In the genomic region with DNA sequence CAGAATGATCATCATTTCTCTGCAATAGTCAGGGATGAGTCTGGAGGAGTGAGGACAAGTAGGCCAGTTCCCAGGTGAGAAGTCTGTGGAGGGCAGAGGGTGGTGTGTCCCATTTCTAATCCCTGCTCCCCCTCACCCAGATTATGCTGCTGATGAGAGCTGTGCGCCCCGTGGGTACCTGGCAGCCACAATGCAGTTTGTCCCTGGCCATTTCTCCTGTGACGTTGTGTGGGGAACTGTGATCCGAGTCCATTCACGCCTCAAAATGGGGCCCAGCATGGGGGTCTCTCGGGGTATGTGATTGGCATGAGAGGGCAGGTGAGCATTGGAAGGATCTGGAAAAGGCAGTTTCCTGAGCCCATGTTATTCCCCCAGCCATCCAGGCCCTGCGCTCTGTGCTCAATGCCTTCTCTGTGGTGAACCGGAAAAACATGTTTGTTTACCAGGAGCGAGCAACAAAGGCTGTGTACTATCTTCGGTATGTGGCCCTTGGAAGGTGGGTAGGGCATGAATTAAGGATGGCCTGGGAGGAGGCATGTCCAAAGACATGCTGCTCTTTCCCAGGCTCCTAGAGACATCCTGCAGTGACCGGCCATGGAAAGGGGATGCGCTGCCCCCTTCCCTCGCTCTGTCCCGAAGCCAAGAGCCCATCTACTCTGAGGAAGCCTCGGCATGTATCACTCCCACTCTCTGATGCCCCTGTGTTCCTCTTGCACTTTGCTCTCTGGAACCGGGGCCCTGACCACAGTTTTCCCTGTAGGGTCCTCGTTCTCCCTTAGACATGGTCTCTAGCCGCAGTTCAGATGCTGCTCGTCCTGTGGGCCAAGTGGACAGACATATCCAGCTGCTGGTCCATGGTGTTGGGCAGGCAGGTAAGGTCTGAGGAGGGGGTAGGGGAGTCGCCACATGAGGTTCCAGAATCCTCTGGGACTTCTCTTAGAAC, we compare ENCODE assay signal across 26 cellular contexts. TPM values are rescaled to one million over a fixed set of nuclear protein-coding genes. Genes with fewer than 3 reads are reported as not detected.
DNase-seq lines count a peak whose midpoint lies in the region; TF ChIP-seq lines count a peak whose summit lies in the region.
"Had no signal": no experiment of that assay in that cellular context is flagged by ENCODE, and none has a peak within 500 bp of the region (broad histone marks: within the 10 kb centered on the region; RNA-seq: fewer than 3 reads in every experiment).

No MANE protein-coding gene starts in this region.

- no peak overlapping the region for H2AK5ac ChIP-seq in neuronal stem cell (ENCODE audit: low read depth, low read length)

- no peaks in the 10 kb centered on the region for H3K27me3 Mint-ChIP-seq in type B pancreatic cell
- H3K27me3 Mint-ChIP-seq: activated CD8-positive, alpha-beta T cell treated with anti-CD3 and anti-CD28 coated beads for 36 hours; activated naive CD4-positive, alpha-beta T cell treated with anti-CD3 and anti-CD28 coated beads, Interleukin-2, amount 50 U/mL, for 24 hours; stimulated activated naive CD8-positive, alpha-beta T cell treated with anti-CD3 and anti-CD28 coated beads, Interleukin-15, amount 100 ng/mL, for 72 hours had no signal

- H3K79me1 ChIP-seq in neuronal stem cell (ENCODE audit: low read depth, low read length): no peaks in the 10 kb centered on the region

- H2BK15ac ChIP-seq in neuronal stem cell (ENCODE audit: low read length): no peak overlapping the region

- H3K27ac ChIP-seq in coronary artery (no peak overlapping the region), neuronal stem cell (replicated peaks; ENCODE audit: low read length) (no peak overlapping the region)
- H3K27ac ChIP-seq: BLaER1 treated with 17β-estradiol and CSF1 and Interleukin-3, amounts not matched to agents 10 nM and 100 nM; SK-N-MC; VCaP had no signal

- H4K8ac ChIP-seq in neuronal stem cell (ENCODE audit: low read depth, low read length): no peak overlapping the region

- no peak overlapping the region for H3K9ac ChIP-seq in neuronal stem cell (ENCODE audit: low read depth, low read length, poor library complexity)
- H3K9ac ChIP-seq: BLaER1 treated with 17β-estradiol and CSF1 and Interleukin-3, amounts not matched to agents 10 nM and 100 nM had no signal

- no peak overlapping the region for H3K14ac ChIP-seq in neuronal stem cell (ENCODE audit: low read length)

- TF ChIP-seq CTCF in coronary artery (IDR thresholded peaks at IDR 0.05) (no peak), type B pancreatic cell (conservative IDR thresholded peaks at IDR 0.05) (no peak)

- H3K18ac ChIP-seq in neuronal stem cell (ENCODE audit: low read length): no peak overlapping the region

- no peaks in the 10 kb centered on the region for H3K9me3 ChIP-seq in neuronal stem cell (replicated peaks in 1 of 2; ENCODE audit: control insufficient read depth in 2 of 2, insufficient read depth in 1 of 2, low read depth in 1 of 2, low read length in 2 of 2)
- H3K9me3 ChIP-seq: BLaER1 treated with 17β-estradiol and CSF1 and Interleukin-3, amounts not matched to agents 10 nM and 100 nM; HAP-1 had no signal

- H3K4me2 ChIP-seq in neuronal stem cell (ENCODE audit: insufficient read depth, low read length, poor library complexity, severe bottlenecking): no peak overlapping the region
- H3K4me2 ChIP-seq: BLaER1 treated with 17β-estradiol and CSF1 and Interleukin-3, amounts not matched to agents 10 nM and 100 nM had no signal

- H3K27ac Mint-ChIP-seq in type B pancreatic cell: peak overlapping the region; percentile 92
- H3K27ac Mint-ChIP-seq: activated CD8-positive, alpha-beta T cell treated with anti-CD3 and anti-CD28 coated beads for 36 hours; activated naive CD4-positive, alpha-beta T cell treated with anti-CD3 and anti-CD28 coated beads, Interleukin-2, amount 50 U/mL, for 24 hours had no signal

- peaks cover 18% of the 10 kb centered on the region for H3K4me1 Mint-ChIP-seq in type B pancreatic cell (ENCODE audit: unreplicated experiment)
- H3K4me1 Mint-ChIP-seq: activated naive CD4-positive, alpha-beta T cell treated with anti-CD3 and anti-CD28 coated beads, Interleukin-2, amount 50 U/mL, for 24 hours; stimulated activated naive CD8-positive, alpha-beta T cell treated with anti-CD3 and anti-CD28 coated beads, Interleukin-15, amount 100 ng/mL, for 72 hours had no signal

- DNase-seq in activated naive CD4-positive, alpha-beta T cell treated with anti-CD3 and anti-CD28 coated beads, Interleukin-2, amount 50 U/mL, for 16 hours: peak; percentile 5
- DNase-seq in activated naive CD4-positive, alpha-beta T cell treated with Interleukin-2 at 50 U/mL for 16 hours: no peak
- DNase-seq in coronary artery (ENCODE audit: low spot score) (peak; percentile 56), neuronal stem cell (ENCODE audit: low spot score) (no peak), type B pancreatic cell (ENCODE audit: extremely low spot score, unreplicated experiment) (no peak), ecto neural progenitor cell (ENCODE audit: low spot score) (no peak), AG08395 (ENCODE audit: low spot score) (no peak), NCI-H446 (lab: John Stamatoyannopoulos, UW) (no peak)
- DNase-seq: ACHN; activated CD8-positive, alpha-beta T cell treated with anti-CD3 and anti-CD28 coated beads for 36 hours; Calu3; KBM-7; kidney; NCI-H1436 treated with DMSO at 0.1 percent for 48 hours; NCI-H2171; NCI-H526 treated with DMSO at 0.1 percent for 48 hours; nucleus accumbens; stimulated activated CD4-positive, alpha-beta T cell treated with anti-CD3 and anti-CD28 coated beads, Interleukin-12 subunit alpha, Interleukin-12 subunit beta, amount 100 ng/mL, for 4 hours; stimulated activated CD4-positive, alpha-beta T cell treated with anti-CD3 and anti-CD28 coated beads, Interleukin-4, amount 100 ng/mL, for 4 hours; stimulated activated naive CD8-positive, alpha-beta T cell treated with anti-CD3 and anti-CD28 coated beads, Interleukin-15, amount 100 ng/mL, for 72 hours had no signal

- peak overlapping the region; percentile 25 for H3K23ac ChIP-seq in neuronal stem cell (ENCODE audit: low read depth, low read length, poor library complexity)

- H3K9me3 Mint-ChIP-seq in type B pancreatic cell: no peaks in the 10 kb centered on the region
- H3K9me3 Mint-ChIP-seq: activated CD8-positive, alpha-beta T cell treated with anti-CD3 and anti-CD28 coated beads for 36 hours; activated naive CD4-positive, alpha-beta T cell treated with anti-CD3 and anti-CD28 coated beads, Interleukin-2, amount 50 U/mL, for 24 hours; stimulated activated naive CD8-positive, alpha-beta T cell treated with anti-CD3 and anti-CD28 coated beads, Interleukin-15, amount 100 ng/mL, for 72 hours had no signal

- no peak overlapping the region for H2AFZ ChIP-seq in neuronal stem cell (ENCODE audit: low read length)

- H2BK120ac ChIP-seq in neuronal stem cell (ENCODE audit: low read depth, low read length): no peak overlapping the region

- no peak overlapping the region for H4K91ac ChIP-seq in neuronal stem cell (ENCODE audit: low read depth, low read length, poor library complexity)

- peaks cover 21% of the 10 kb centered on the region for H3K36me3 Mint-ChIP-seq in type B pancreatic cell

- peaks cover 6 to 22% of the 10 kb centered on the region in 2 donors for H3K4me1 ChIP-seq in neuronal stem cell (ENCODE audit: control insufficient read depth in 2 of 2, insufficient read depth in 1 of 2, low read depth in 1 of 2, low read length in 2 of 2)
- H3K4me1 ChIP-seq: BLaER1 treated with 17β-estradiol and CSF1 and Interleukin-3, amounts not matched to agents 10 nM and 100 nM; HAP-1 had no signal

- H2BK12ac ChIP-seq in neuronal stem cell (ENCODE audit: low read length): no peak overlapping the region

- no CpG with 5 or more reads among the region's 20 CpGs for WGBS in neuronal stem cell (ENCODE audit: extremely low coverage in 2 of 2, insufficient read length in 2 of 2, insufficient replicate concordance in 1 of 2), 2 donors

- H3K4me3 ChIP-seq in coronary artery (no peak overlapping the region), neuronal stem cell (ENCODE audit: low read length in 2 of 2) (no peak overlapping the region)
- H3K4me3 ChIP-seq: BLaER1 treated with 17β-estradiol and CSF1 and Interleukin-3, amounts not matched to agents 10 nM and 100 nM; HAP-1; lung; SK-N-MC had no signal

- no peak overlapping the region for H3K4ac ChIP-seq in neuronal stem cell (ENCODE audit: low read length)

- peaks cover 29 to 78% of the 10 kb centered on the region in 2 donors for H3K36me3 ChIP-seq in neuronal stem cell (replicated peaks in 1 of 2; ENCODE audit: control insufficient read depth in 2 of 2, insufficient read depth in 2 of 2, low read length in 2 of 2)

- H2BK5ac ChIP-seq in neuronal stem cell (ENCODE audit: low read length): no peak overlapping the region

- H3K27me3 ChIP-seq in neuronal stem cell (ENCODE audit: control insufficient read depth in 3 of 3, insufficient read depth in 3 of 3, low read depth in 1 of 3, low read length in 3 of 3): no peaks in the 10 kb centered on the region
- H3K27me3 ChIP-seq: BLaER1 treated with 17β-estradiol and CSF1 and Interleukin-3, amounts not matched to agents 10 nM and 100 nM had no signal

- peak overlapping the region; percentile 55 for H3K4me3 Mint-ChIP-seq in type B pancreatic cell
- H3K4me3 Mint-ChIP-seq: activated CD8-positive, alpha-beta T cell treated with anti-CD3 and anti-CD28 coated beads for 36 hours; activated naive CD4-positive, alpha-beta T cell treated with anti-CD3 and anti-CD28 coated beads, Interleukin-2, amount 50 U/mL, for 24 hours; stimulated activated naive CD8-positive, alpha-beta T cell treated with anti-CD3 and anti-CD28 coated beads, Interleukin-15, amount 100 ng/mL, for 72 hours had no signal

RNA-seq across cellular contexts. Expression of a gene that starts 16.4 kb away (rescaled TPM):
- 22.2 TPM for polyA plus RNA-seq in neuronal stem cell (2013, experiment 1 of 2)
- polyA plus RNA-seq in neuronal stem cell (2013, experiment 2 of 2): 22.5 TPM
- total RNA-seq in type B pancreatic cell (ENCODE audit: low replicate concordance): 20.0 and 36.0 TPM in 2 replicates

RNA-seq across cellular contexts. Expression of a gene that starts 47.6 kb away (rescaled TPM):
- 4.2 TPM for polyA plus RNA-seq in neuronal stem cell (2013, experiment 1 of 2)
- 4.0 TPM for polyA plus RNA-seq in neuronal stem cell (2013, experiment 2 of 2)
- total RNA-seq in type B pancreatic cell (ENCODE audit: low replicate concordance): 45.8 and 65.7 TPM in 2 replicates

RNA-seq across cellular contexts. Expression of a gene that starts 47.7 kb away (rescaled TPM):
- polyA plus RNA-seq in neuronal stem cell (2013, experiment 1 of 2): 15.7 TPM
- 16.3 TPM for polyA plus RNA-seq in neuronal stem cell (2013, experiment 2 of 2)
- total RNA-seq in type B pancreatic cell (ENCODE audit: low replicate concordance): 37.2 and 48.1 TPM in 2 replicates

Comparison
In these comparisons a context has a peak if more than half of its experiments do, and no peak if none do; other contexts are left out.
1. DNase-seq: peak in activated naive CD4-positive, alpha-beta T cell treated with anti-CD3 and anti-CD28 coated beads, Interleukin-2, amount 50 U/mL, for 16 hours (single experiment) and coronary artery (single experiment); none in activated naive CD4-positive, alpha-beta T cell treated with Interleukin-2 at 50 U/mL for 16 hours (single experiment), neuronal stem cell (single experiment), type B pancreatic cell (single experiment), ecto neural progenitor cell (single experiment), AG08395 (single experiment) and NCI-H446 (0 of 2).